Comparison of ENCODE assay signal across 16 cellular contexts in the genomic region with DNA sequence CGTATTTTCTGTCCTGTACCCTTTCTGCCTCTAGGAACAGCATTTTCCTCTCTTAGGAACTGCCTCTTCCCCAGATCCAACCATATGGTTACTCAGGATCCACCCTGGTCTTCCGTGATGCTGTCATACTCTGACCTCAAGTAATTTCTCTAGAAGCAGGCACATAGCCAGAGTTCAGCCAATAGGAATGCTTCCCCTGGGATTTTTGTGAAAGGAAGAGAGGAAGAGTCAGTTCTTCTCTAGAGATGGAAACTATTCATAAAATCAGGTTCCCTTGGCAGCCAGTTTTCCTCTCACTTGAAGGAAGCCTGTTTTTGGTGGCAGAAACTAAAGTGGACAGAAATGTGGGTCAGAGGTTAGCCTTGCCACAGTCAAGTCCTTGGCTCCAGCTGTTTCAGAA.
"Had no signal": no experiment of that assay in that cellular context is flagged by ENCODE, and none has a peak within 500 bp of the region (broad histone marks: within the 10 kb centered on the region; RNA-seq: fewer than 3 reads in every experiment).

No MANE protein-coding gene starts in this region.

- ATAC-seq: left lobe of liver; natural killer cell treated with Interleukin-12 subunit alpha and Interleukin-12 subunit beta and Interleukin-15 and Interleukin-18, amount 100 ng/mL, for 72 hours had no signal

- H3K4me3 ChIP-seq: ovary, prostate gland, skin epidermis, tibial artery had no signal

- H3K27me3 ChIP-seq: ovary, tibial artery had no signal

- H3K36me3 ChIP-seq: ovary, prostate gland, tibial artery had no signal

- H3K27ac ChIP-seq: ovary, prostate gland, skin epidermis had no signal

- H3K9me3 ChIP-seq: ovary, prostate gland, tibial artery had no signal

- DNase-seq: activated CD4-positive, alpha-beta memory T cell treated with anti-CD3 and anti-CD28 coated beads, Interleukin-2, amount 10 ng/mL, durations not matched to agents 7 days and 5 days; activated CD4-positive, alpha-beta T cell treated with anti-CD3 and anti-CD28 coated beads for 48 hours; activated gamma-delta T cell; activated T-cell treated with anti-CD3 and anti-CD28 coated beads for 4 hours; aorta; caudate nucleus; effector memory CD4-positive, alpha-beta T cell; kidney; ovary; right cardiac atrium; stimulated activated CD4-positive, alpha-beta T cell treated with anti-CD3 and anti-CD28 coated beads, Interleukin-1b, Interleukin-23, amount 100 ng/mL, for 48 hours had no signal

- H3K4me1 ChIP-seq: prostate gland had no signal
